ENCODE assay signal across 28 cellular contexts in genomic region chr14:77423423-77423822, GRCh38. TPM values are rescaled to one million over a fixed set of nuclear protein-coding genes. Genes with fewer than 3 reads are reported as not detected.
"Had no signal": no experiment of that assay in that cellular context is flagged by ENCODE, and none has a peak within 500 bp of the region (broad histone marks: within the 10 kb centered on the region; RNA-seq: fewer than 3 reads in every experiment).

NOXRED1 (minus strand) TSS chr14:77423523; CDS start chr14:77422889, 634 bp downstream.

- H3K27me3 Mint-ChIP-seq: naive B cell had no signal

- H3K4me1 Mint-ChIP-seq: mesothelial cell of epicardium, naive B cell had no signal

- DNase-seq: dermis blood vessel endothelial cell; dorsolateral prefrontal cortex; effector CD4-positive, alpha-beta T cell; effector memory CD4-positive, alpha-beta T cell; erythroblast; esophagus squamous epithelium; foreskin fibroblast; foreskin melanocyte; gastrocnemius medialis; glutamatergic neuron; head of caudate nucleus; heart right ventricle; hippocampal formation; left cardiac atrium; left ventricle myocardium superior; lower lobe of right lung; mesenchymal stem cell; mucosa of descending colon; naive B cell had no signal

- H3K27ac ChIP-seq: coronary artery, dorsolateral prefrontal cortex, epithelial cell of prostate, esophagus squamous epithelium, gastrocnemius medialis, heart right ventricle, left lung, lower lobe of right lung had no signal

- H3K4me1 ChIP-seq: esophagus squamous epithelium, gastrocnemius medialis, heart right ventricle, left lung, lower lobe of right lung had no signal

- H3K27ac Mint-ChIP-seq: mesothelial cell of epicardium had no signal

- H3K4me3 Mint-ChIP-seq: mesothelial cell of epicardium had no signal

- ATAC-seq: esophagus mucosa, gastrocnemius medialis, heart right ventricle, left cardiac atrium, left lung, left ventricle myocardium superior, lower lobe of right lung, mucosa of descending colon had no signal

- H3K27me3 ChIP-seq: dorsolateral prefrontal cortex, esophagus squamous epithelium, gastrocnemius medialis, heart right ventricle, left lung had no signal

- H3K4me3 ChIP-seq: coronary artery, dorsolateral prefrontal cortex, esophagus squamous epithelium, gastrocnemius medialis, heart right ventricle, left lung, lower lobe of right lung, mucosa of descending colon had no signal

- FAIRE-seq: colon, islet of Langerhans, keratinocyte had no signal

RNA-seq across cellular contexts. Expression of gene NOXRED1, which starts in this region (rescaled TPM):
- total RNA-seq: esophagus mucosa, esophagus squamous epithelium, gastrocnemius medialis, myocyte had no signal
